ENCODE assay signal across 1 cellular context in genomic region chr1:56362994-56363770, GRCh38.
TF ChIP-seq lines count a peak whose summit lies in the region.

No MANE protein-coding gene starts in this region.

TF ChIP-seq in H1, 55 proteins besides CTCF, POLR2A, EP300 and RAD21 (continued from another document):
- no peak for TF ChIP-seq USF2 (IDR thresholded peaks at IDR 0.05; ENCODE audit: low read length)
- no peak for TF ChIP-seq PHF8 (conservative IDR thresholded peaks at IDR 0.05; ENCODE audit: low read depth, low read length)
- no peak for TF ChIP-seq POLR2AphosphoS5 (IDR thresholded peaks at IDR 0.05; ENCODE audit: low read depth, low read length)
- TF ChIP-seq SIX5 (IDR thresholded peaks at IDR 0.05; ENCODE audit: low read depth, low read length) = no peak
- no peak for TF ChIP-seq CHD7 (IDR thresholded peaks at IDR 0.05; ENCODE audit: insufficient replicate concordance, low read length)
- TF ChIP-seq BRCA1 (IDR thresholded peaks at IDR 0.05; ENCODE audit: low read depth, low read length) = no peak
- no peak for TF ChIP-seq CHD1 (IDR thresholded peaks at IDR 0.05; ENCODE audit: low read depth, low read length)
- TF ChIP-seq RNF2 (IDR thresholded peaks at IDR 0.05; ENCODE audit: borderline replicate concordance, low read depth, low read length, missing control alignments, poor library complexity, severe bottlenecking) = no peak
- TF ChIP-seq SIN3A (conservative IDR thresholded peaks at IDR 0.05 in 1 of 2, IDR thresholded peaks at IDR 0.05 in 1 of 2; ENCODE audit: low read depth in 1 of 2, low read length in 2 of 2) = no peak
TF ChIP-seq in H1: peak in this region for 0.
